In the genomic region with DNA sequence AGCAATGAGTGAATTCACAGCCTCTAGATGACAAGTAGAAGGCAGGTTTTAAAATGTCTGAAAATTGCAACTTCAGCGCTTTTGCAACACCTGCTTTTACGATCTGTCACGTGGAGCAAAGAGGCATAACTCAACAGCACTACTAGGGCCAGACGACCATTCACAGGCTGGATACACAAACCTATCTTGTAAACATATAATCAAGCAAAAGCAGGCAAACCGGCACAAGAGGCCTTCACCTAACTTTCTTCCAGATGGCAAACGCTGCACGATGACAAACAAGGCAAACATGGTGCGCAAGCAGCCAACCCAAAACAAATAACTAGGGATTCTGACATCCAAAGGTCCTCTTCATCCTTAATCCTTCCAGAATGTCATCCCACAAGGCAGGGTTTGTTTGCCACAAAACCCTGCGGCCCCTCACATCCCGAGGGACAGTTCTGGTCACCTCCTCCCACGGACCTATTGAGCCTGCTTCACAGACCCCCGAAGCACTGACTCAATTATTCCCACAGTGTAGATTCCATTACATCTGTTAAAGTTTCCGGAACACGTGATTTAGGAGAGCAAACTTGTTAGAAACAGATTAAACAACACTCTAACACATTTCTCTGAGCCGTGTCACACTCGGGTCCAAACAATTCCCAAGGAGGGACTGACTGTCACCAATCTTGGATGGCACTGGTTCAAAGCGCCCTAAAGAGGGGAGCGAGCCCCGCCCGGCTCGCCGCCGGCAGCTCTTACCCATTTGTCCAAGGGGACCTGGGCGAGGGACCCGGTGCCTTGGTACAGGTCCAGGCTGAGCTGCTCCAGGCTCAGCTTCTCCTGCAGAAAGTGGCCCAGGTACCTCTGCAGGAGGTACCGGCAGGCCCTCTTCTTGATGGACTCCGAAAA, we compare ENCODE assay signal across 8 cellular contexts. TPM values are rescaled to one million over a fixed set of nuclear protein-coding genes. Genes with fewer than 3 reads are reported as not detected.
DNase-seq lines count a peak whose midpoint lies in the region; ATAC-seq and TF ChIP-seq lines count a peak whose summit lies in the region.

No MANE protein-coding gene starts in this region.

- peak overlapping the region; percentile 92 for H3K27ac ChIP-seq in lower lobe of right lung

- H3K4me3 ChIP-seq in lower lobe of right lung = peak overlapping the region; percentile 97

- H3K9me3 ChIP-seq in lower lobe of right lung = no peaks in the 10 kb centered on the region

- no peaks in the 10 kb centered on the region for H3K36me3 ChIP-seq in lower lobe of right lung

- intact Hi-C loops in lower lobe of right lung (cut with DNase I) = no loop called here

- DNase-seq in NCI-H345 (lab: John Stamatoyannopoulos, UW) = peak; percentile 70
- peak; percentile 40 to 45 for DNase-seq in activated CD4-positive, alpha-beta T cell treated with anti-CD3 and anti-CD28 coated beads for 4 hours
- peak; percentile 66 for DNase-seq in dermis blood vessel endothelial cell
- no peak for DNase-seq in lower lobe of right lung
- DNase-seq in stimulated activated CD8-positive, alpha-beta memory T cell treated with anti-CD3 and anti-CD28 coated beads, Interleukin-15, amount 100 ng/mL, for 24 hours (ENCODE audit: low read depth) = peak; percentile 5
- no peak for DNase-seq in effector CD8-positive, alpha-beta T cell (lab: John Stamatoyannopoulos, UW)

- H3K27me3 ChIP-seq in lower lobe of right lung (ENCODE audit: low read depth) = no peaks in the 10 kb centered on the region

- no peak for TF ChIP-seq CTCF in lower lobe of right lung (IDR thresholded peaks at IDR 0.05)

- peak; percentile 30 for ATAC-seq in GM18502 (IDR thresholded peaks at IDR 0.05; ENCODE audit: poor library complexity, unreplicated experiment)
- peak; percentile 19 for ATAC-seq in HG02970 (IDR thresholded peaks at IDR 0.05; ENCODE audit: low FRiP score, unreplicated experiment)
- peak; percentile 54 to 68 for ATAC-seq in lower lobe of right lung

- H3K4me1 ChIP-seq in lower lobe of right lung = peaks cover 29% of the 10 kb centered on the region

RNA-seq across cellular contexts. Expression of gene ATG2B, which starts 0.8 kb away (rescaled TPM):
- total RNA-seq in dermis blood vessel endothelial cell = 20.1 and 22.5 TPM in 2 replicates
- 22.4 TPM for total RNA-seq in lower lobe of right lung

RNA-seq across cellular contexts. Expression of gene GSKIP, which starts 1.0 kb away (rescaled TPM):
- total RNA-seq in dermis blood vessel endothelial cell (73.0 and 117 TPM in 2 replicates), lower lobe of right lung (12.6 TPM)

RNA-seq across cellular contexts. Expression of gene AK7, which starts 29.6 kb away (rescaled TPM):
- 2.4 and 5.4 TPM in 2 replicates for total RNA-seq in dermis blood vessel endothelial cell
- total RNA-seq in lower lobe of right lung = 9.7 TPM

Comparison
In these comparisons a context has a peak if more than half of its experiments do, and no peak if none do; other contexts are left out.
1. DNase-seq: peak in NCI-H345 (single experiment), activated CD4-positive, alpha-beta T cell treated with anti-CD3 and anti-CD28 coated beads for 4 hours (2 of 2), dermis blood vessel endothelial cell (single experiment) and stimulated activated CD8-positive, alpha-beta memory T cell treated with anti-CD3 and anti-CD28 coated beads, Interleukin-15, amount 100 ng/mL, for 24 hours (single experiment); none in lower lobe of right lung (single experiment) and effector CD8-positive, alpha-beta T cell (single experiment).
2. Peak in every context shown above with its lines, with median percentiles within 50 percentile points of each other: ATAC-seq.